8 cellular contexts compared by ENCODE assay signal in genomic region chr2:42238644-42239288, GRCh38.
DNase-seq lines count a peak whose midpoint lies in the region; ATAC-seq and TF ChIP-seq lines count a peak whose summit lies in the region.

No MANE protein-coding gene starts in this region.

- CTCF ChIA-PET in GM10248 (lab: Yijun Ruan, JAX): interaction anchor here (0.7 to 12.2 kb wide), 14 partner anchors 9 to 151 kb away, joined by 3 to 106 read pairs (median 6); no protein-coding TSS in a partner anchor

- POLR2A ChIA-PET in GM10248 (lab: Yijun Ruan, JAX): no interaction called here

- peak; percentile 83 for ATAC-seq in GM21619 (IDR thresholded peaks at IDR 0.05; ENCODE audit: unreplicated experiment)
- ATAC-seq in HG02759 (IDR thresholded peaks at IDR 0.05; ENCODE audit: unreplicated experiment): no peak

- DNase-seq in GM10248 (ENCODE audit: extremely low spot score) (no peak), NB4 (ENCODE audit: low read depth) (peak; percentile 62), fibroblast of the aortic adventitia (ENCODE audit: low read depth) (peak; percentile 16), retina (peak; percentile 22), NOMO-1 treated with DMSO at 0.1 percent for 48 hours (lab: John Stamatoyannopoulos, UW; ENCODE audit: unreplicated experiment) (no peak)
- peak; percentile 4 to 6 for DNase-seq in activated CD8-positive, alpha-beta memory T cell treated with anti-CD3 and anti-CD28 coated beads for 4 hours (ENCODE audit: low read depth in 2 of 2)

- H3K4me3 ChIP-seq in NB4 (ENCODE audit: low read depth, low read length) (no peak overlapping the region), fibroblast of the aortic adventitia (ENCODE audit: low read depth, low read length) (no peak overlapping the region)

- peak; percentile 33 for TF ChIP-seq CTCF in GM10248 (IDR thresholded peaks at IDR 0.05; ENCODE audit: control extremely low read depth, extremely low read depth, low read depth, missing control alignments)
- peak; percentile 18 for TF ChIP-seq CTCF in NB4 (IDR thresholded peaks at IDR 0.05; ENCODE audit: low read depth, low read length)
- TF ChIP-seq CTCF in fibroblast of the aortic adventitia (IDR thresholded peaks at IDR 0.05; ENCODE audit: insufficient read depth, low read length): peak; percentile 30

- no peak for TF ChIP-seq POLR2A in NB4 (IDR thresholded peaks at IDR 0.05; ENCODE audit: extremely low read depth, insufficient read length)

Comparison
In these comparisons a context has a peak if more than half of its experiments do, and no peak if none do; other contexts are left out.
1. DNase-seq: peak in NB4 (single experiment), activated CD8-positive, alpha-beta memory T cell treated with anti-CD3 and anti-CD28 coated beads for 4 hours (2 of 2), fibroblast of the aortic adventitia (single experiment) and retina (single experiment); none in GM10248 (single experiment) and NOMO-1 treated with DMSO at 0.1 percent for 48 hours (single experiment).
2. Peak in every context shown above with its lines, with median percentiles within 50 percentile points of each other: CTCF ChIP-seq.